Comparison of ENCODE assay signal across 8 cellular contexts in the genomic region with DNA sequence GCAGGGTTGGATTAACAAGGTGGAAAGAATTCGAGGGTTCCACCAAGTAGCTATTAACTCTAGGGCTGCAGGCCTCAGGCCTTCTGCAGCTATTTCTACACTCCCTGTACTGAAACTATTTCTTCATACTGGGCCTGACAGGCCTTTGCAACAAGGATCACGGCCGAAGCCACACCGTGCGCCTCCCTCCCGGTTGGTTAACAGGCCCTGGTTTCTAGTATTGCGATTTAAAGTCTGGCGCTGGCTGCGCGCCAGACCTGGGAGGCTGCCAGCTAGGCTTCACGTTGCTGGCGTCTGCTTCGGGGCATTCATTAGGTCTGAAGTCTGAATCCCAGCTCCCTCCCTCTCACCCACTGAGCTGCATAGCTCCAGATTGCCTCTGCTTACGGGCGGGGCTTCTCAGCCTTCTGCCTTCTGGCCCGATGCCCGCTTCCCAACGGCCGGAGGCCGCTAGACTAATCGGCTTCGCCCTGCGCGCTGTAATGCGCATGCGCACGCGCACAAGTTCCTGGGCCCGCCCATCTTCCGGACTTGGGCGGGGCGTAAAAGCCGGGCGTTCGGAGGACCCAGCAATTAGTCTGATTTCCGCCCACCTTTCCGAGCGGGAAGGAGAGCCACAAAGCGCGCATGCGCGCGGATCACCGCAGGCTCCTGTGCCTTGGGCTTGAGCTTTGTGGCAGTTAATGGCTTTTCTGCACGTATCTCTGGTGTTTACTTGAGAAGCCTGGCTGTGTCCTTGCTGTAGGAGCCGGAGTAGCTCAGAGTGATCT.
DNase-seq lines count a peak whose midpoint lies in the region; ATAC-seq and TF ChIP-seq lines count a peak whose summit lies in the region.

No MANE protein-coding gene starts in this region.

- ATAC-seq in GM19035 (IDR thresholded peaks at IDR 0.05; ENCODE audit: unreplicated experiment) (peak; percentile 66), HG03342 (IDR thresholded peaks at IDR 0.05; ENCODE audit: unreplicated experiment) (peak; percentile 65)
- ATAC-seq in activated CD4-positive, CD25-positive, alpha-beta regulatory T cell treated with anti-CD3 and anti-CD28 coated beads, Interleukin-2, amount 50 U/mL, for 24 hours: peak; percentile 53 to 58

- TF ChIP-seq CTCF in AG09319 (IDR thresholded peaks at IDR 0.05; ENCODE audit: low read depth, low read length): no peak

- DNase-seq in AG09319 (ENCODE audit: extremely low read depth, low read depth) (peak; percentile 100), NCI-H446 (lab: John Stamatoyannopoulos, UW) (peak; percentile 100), cerebellar cortex (ENCODE audit: low spot score) (peak; percentile 99), islet precursor cell (peak; percentile 99)
- peak; percentile 89 for DNase-seq in stimulated activated CD4-positive, alpha-beta T cell treated with anti-CD3 and anti-CD28 coated beads, Interleukin-12 subunit alpha, Interleukin-12 subunit beta, amount 100 ng/mL, for 4 hours

Comparison
In these comparisons a context has a peak if more than half of its experiments do, and no peak if none do; other contexts are left out.
1. Peak in every context shown above with its lines: DNase-seq and ATAC-seq.